41 cellular contexts compared by ENCODE assay signal in genomic region chr14:65106316-65106715, GRCh38.
"Had no signal": no experiment of that assay in that cellular context is flagged by ENCODE, and none has a peak within 500 bp of the region (broad histone marks: within the 10 kb centered on the region; RNA-seq: fewer than 3 reads in every experiment).

No MANE protein-coding gene starts in this region.

- H3K4me3 Mint-ChIP-seq: activated B cell treated with CpG ODN at 0.5 μM for 24 hours; activated CD4-positive, alpha-beta memory T cell treated with anti-CD3 and anti-CD28 coated beads for 36 hours; activated naive CD8-positive, alpha-beta T cell treated with anti-CD3 and anti-CD28 coated beads for 36 hours; activated T-cell treated with anti-CD3 and anti-CD28 coated beads, Interleukin-2, amount 50 U/mL, for 72 hours; activated T-helper 17 cell treated with anti-CD3 and anti-CD28 coated beads, Interleukin-2, amount 50 U/mL, for 72 hours; central memory CD8-positive, alpha-beta T cell; T-cell; T-helper 17 cell had no signal

- H3K27me3 Mint-ChIP-seq: activated B cell treated with CpG ODN at 0.5 μM for 24 hours; activated CD4-positive, alpha-beta memory T cell treated with anti-CD3 and anti-CD28 coated beads for 36 hours; activated T-helper 17 cell treated with anti-CD3 and anti-CD28 coated beads, Interleukin-2, amount 50 U/mL, for 72 hours; central memory CD8-positive, alpha-beta T cell; T-cell had no signal

- H3K27ac Mint-ChIP-seq: activated B cell treated with CpG ODN at 0.5 μM for 24 hours; activated CD4-positive, alpha-beta memory T cell treated with anti-CD3 and anti-CD28 coated beads for 36 hours; activated naive CD8-positive, alpha-beta T cell treated with anti-CD3 and anti-CD28 coated beads for 36 hours; activated T-cell treated with anti-CD3 and anti-CD28 coated beads, Interleukin-2, amount 50 U/mL, for 72 hours; activated T-helper 17 cell treated with anti-CD3 and anti-CD28 coated beads, Interleukin-2, amount 50 U/mL, for 72 hours; T-cell; T-helper 17 cell had no signal

- H3K36me3 ChIP-seq: cardiac muscle cell, Peyer's patch had no signal

- H3K27ac ChIP-seq: cardiac muscle cell, Peyer's patch, SJSA1, VCaP had no signal

- H3K9me3 Mint-ChIP-seq: activated B cell treated with CpG ODN at 0.5 μM for 24 hours; activated CD4-positive, alpha-beta memory T cell treated with anti-CD3 and anti-CD28 coated beads for 36 hours; activated naive CD8-positive, alpha-beta T cell treated with anti-CD3 and anti-CD28 coated beads for 36 hours; activated T-cell treated with anti-CD3 and anti-CD28 coated beads, Interleukin-2, amount 50 U/mL, for 72 hours; activated T-helper 17 cell treated with anti-CD3 and anti-CD28 coated beads, Interleukin-2, amount 50 U/mL, for 72 hours; central memory CD8-positive, alpha-beta T cell; T-cell had no signal

- H3K4me1 Mint-ChIP-seq: activated T-helper 17 cell treated with anti-CD3 and anti-CD28 coated beads, Interleukin-2, amount 50 U/mL, for 72 hours had no signal

- DNase-seq: activated B cell treated with CpG ODN at 0.5 μM for 24 hours; activated CD4-positive, alpha-beta memory T cell treated with anti-CD3 and anti-CD28 coated beads for 36 hours; activated CD4-positive, alpha-beta T cell treated with anti-CD3 and anti-CD28 coated beads for 4 hours; activated CD4-positive, alpha-beta T cell treated with anti-CD3 and anti-CD28 coated beads, Interleukin-2, amount 50 U/mL, for 1 hour; activated CD4-positive, CD25-positive, alpha-beta regulatory T cell treated with anti-CD3 and anti-CD28 coated beads, Interleukin-2, amount 50 U/mL, for 72 hours; activated effector memory CD4-positive, alpha-beta T cell treated with anti-CD3 and anti-CD28 coated beads, Interleukin-2, amount 50 U/mL, for 16 hours; activated naive CD4-positive, alpha-beta T cell; activated naive CD4-positive, alpha-beta T cell treated with anti-CD3 and anti-CD28 coated beads, Interleukin-2, amount 50 U/mL, for 16 hours; activated naive CD8-positive, alpha-beta T cell treated with anti-CD3 and anti-CD28 coated beads for 36 hours; activated T-cell treated with anti-CD3 and anti-CD28 coated beads, Interleukin-2, amount 50 U/mL, for 1 hour; activated T-cell treated with anti-CD3 and anti-CD28 coated beads, Interleukin-2, amount 50 U/mL, for 72 hours; amniotic stem cell; aorta; Kasumi-1; KG1; MM.1S; MV-4-11; NCI-H1092; NCI-H1436 treated with DMSO at 0.1 percent for 48 hours; NCI-H187; NCI-H2029 treated with DMSO at 0.1 percent for 48 hours; NCI-H2107; NCI-H226; NCI-H446 treated with DMSO at 0.1 percent for 48 hours; NCI-H524; NCI-H69; NCI-H82; NK-92 treated with Interleukin-12 subunit alpha and Interleukin-12 subunit beta, amount 100 ng/mL, for 24 hours; Peyer's patch; RPMI8226; SHP77 treated with DMSO at 0.1 percent for 48 hours; SK-N-SH; T-cell; T-helper 17 cell; T-helper 9 cell had no signal

- ATAC-seq: activated T-cell treated with anti-CD3 and anti-CD28 coated beads, Interleukin-2, amount 50 U/mL, for 72 hours; activated T-helper 17 cell treated with anti-CD3 and anti-CD28 coated beads, Interleukin-2, amount 50 U/mL, for 72 hours; PC-3; T-cell; T-helper 17 cell had no signal

- H3K9me2 ChIP-seq: SK-N-SH had no signal

- H3K9ac ChIP-seq: SK-N-SH had no signal

- H3K4me3 ChIP-seq: cardiac muscle cell, Peyer's patch, SJSA1 had no signal

- H3K36me3 Mint-ChIP-seq: activated naive CD8-positive, alpha-beta T cell treated with anti-CD3 and anti-CD28 coated beads for 36 hours; T-cell had no signal

- H3K4me2 ChIP-seq: SK-N-SH had no signal

- H3K27me3 ChIP-seq: cardiac muscle cell, Peyer's patch, SJSA1 had no signal

- H3K9me3 ChIP-seq: Peyer's patch, SJSA1, SK-N-SH had no signal
